Comparison of ENCODE assay signal across 12 cellular contexts in genomic region chr4:186700746-186701145, GRCh38. TPM values are rescaled to one million over a fixed set of nuclear protein-coding genes. Genes with fewer than 3 reads are reported as not detected.
DNase-seq lines count a peak whose midpoint lies in the region; ATAC-seq, FAIRE-seq and TF ChIP-seq lines count a peak whose summit lies in the region.
"Had no signal": no experiment of that assay in that cellular context is flagged by ENCODE, and none has a peak within 500 bp of the region (broad histone marks: within the 10 kb centered on the region; RNA-seq: fewer than 3 reads in every experiment).

No MANE protein-coding gene starts in this region.

- H3K27ac ChIP-seq in astrocyte (ENCODE audit: low read depth, low read length) (peak overlapping the region; percentile 81), heart right ventricle (peak overlapping the region; percentile 61 to 90 (median 82))

- peaks cover 100% of the 10 kb centered on the region for H3K79me2 ChIP-seq in astrocyte (ENCODE audit: insufficient read depth, low read length)

- no peaks in the 10 kb centered on the region for H3K27me3 Mint-ChIP-seq in astrocyte (ENCODE audit: low read depth, unreplicated experiment)
- H3K27me3 Mint-ChIP-seq: activated T-helper 17 cell treated with anti-CD3 and anti-CD28 coated beads, Interleukin-2, amount 50 U/mL, for 72 hours had no signal

- intact Hi-C loops in heart right ventricle (cut with DNase I): no loop called here

- H3K36me3 ChIP-seq in astrocyte (ENCODE audit: insufficient read depth, low read length) (peaks cover 14% of the 10 kb centered on the region), heart right ventricle (no peaks in the 10 kb centered on the region)

- WGBS in heart right ventricle, 2 donors: 44 to 49% methylated on average over 16 of the region's 16 CpGs

- peak; percentile 56 for DNase-seq in AG08396 (ENCODE audit: low spot score)
- DNase-seq in astrocyte (ENCODE audit: low read depth): peak; percentile 95
- DNase-seq in heart right ventricle: peak; percentile 61 to 67
- peak; percentile 29 for DNase-seq in pons (ENCODE audit: low spot score)
- no peak for DNase-seq in activated CD4-positive, alpha-beta T cell treated with anti-CD3 and anti-CD28 coated beads, Interleukin-2, amount 50 U/mL, for 4 hours
- DNase-seq in NCI-H1694 (lab: John Stamatoyannopoulos, UW): no peak
- DNase-seq in NCI-H774 (lab: John Stamatoyannopoulos, UW): no peak
- no peak for DNase-seq in GM12892 (ENCODE audit: insufficient read length)
- DNase-seq: NCI-H2227 treated with DMSO at 0.1 percent for 48 hours; stimulated activated naive CD4-positive, alpha-beta T cell treated with Interleukin-2 at 50 U/mL for 16 hours had no signal

- H3K4me1 ChIP-seq in astrocyte (ENCODE audit: insufficient read depth, low read length): peaks cover 19% of the 10 kb centered on the region
- peaks cover 4 to 79% (median 52%) of the 10 kb centered on the region in 9 donors for H3K4me1 ChIP-seq in heart right ventricle

- peak overlapping the region; percentile 55 for H3K4me3 Mint-ChIP-seq in astrocyte (ENCODE audit: unreplicated experiment)
- H3K4me3 Mint-ChIP-seq: activated T-helper 17 cell treated with anti-CD3 and anti-CD28 coated beads, Interleukin-2, amount 50 U/mL, for 72 hours had no signal

- H3K27ac Mint-ChIP-seq in astrocyte (ENCODE audit: unreplicated experiment): peak overlapping the region; percentile 78
- H3K27ac Mint-ChIP-seq: activated T-helper 17 cell treated with anti-CD3 and anti-CD28 coated beads, Interleukin-2, amount 50 U/mL, for 72 hours had no signal

- ATAC-seq in heart right ventricle: peak; percentile 55 to 94 (median 80)
- ATAC-seq: activated T-helper 17 cell treated with anti-CD3 and anti-CD28 coated beads, Interleukin-2, amount 50 U/mL, for 72 hours had no signal

- peaks cover 56% of the 10 kb centered on the region for H3K4me1 Mint-ChIP-seq in astrocyte (ENCODE audit: low read depth, unreplicated experiment)
- H3K4me1 Mint-ChIP-seq: activated T-helper 17 cell treated with anti-CD3 and anti-CD28 coated beads, Interleukin-2, amount 50 U/mL, for 72 hours had no signal

- H3K27me3 ChIP-seq in astrocyte (ENCODE audit: insufficient read depth, low read length): no peaks in the 10 kb centered on the region
- no peaks in the 10 kb centered on the region for H3K27me3 ChIP-seq in heart right ventricle

- H3K36me3 Mint-ChIP-seq in astrocyte (ENCODE audit: low read depth, unreplicated experiment): peaks cover 39% of the 10 kb centered on the region

- H4K20me1 ChIP-seq in astrocyte (ENCODE audit: insufficient read depth, low read length): peaks cover 97% of the 10 kb centered on the region

- H3K9me3 Mint-ChIP-seq in astrocyte (ENCODE audit: unreplicated experiment): no peaks in the 10 kb centered on the region

- H3K9ac ChIP-seq in astrocyte (ENCODE audit: low read length): peak overlapping the region; percentile 73

- H2AFZ ChIP-seq in astrocyte (ENCODE audit: low read depth, low read length): no peak overlapping the region

- H3K4me3 ChIP-seq in astrocyte (ENCODE audit: insufficient read depth, low read depth, low read length): no peak overlapping the region
- H3K4me3 ChIP-seq in heart right ventricle: peak overlapping the region in 4 of 10 donors; percentile 14 to 35 (median 23)

- peak overlapping the region; percentile 74 for H3K4me2 ChIP-seq in astrocyte (ENCODE audit: low read length)

- FAIRE-seq in astrocyte (lab: Jason Lieb, UNC) (no peak), GM12892 (lab: Jason Lieb, UNC) (no peak)
- FAIRE-seq: frontal cortex had no signal

- H3K9me3 ChIP-seq in astrocyte (ENCODE audit: insufficient read depth, low read depth, low read length) (no peaks in the 10 kb centered on the region), heart right ventricle (no peaks in the 10 kb centered on the region)

- no peak for TF ChIP-seq POLR2A in GM12892 (IDR thresholded peaks at IDR 0.05; ENCODE audit: low read depth, low read length)

- TF ChIP-seq CTCF in astrocyte (IDR thresholded peaks at IDR 0.05; ENCODE audit: insufficient read depth, low read depth, low read length): no peak
- TF ChIP-seq CTCF in heart right ventricle (IDR thresholded peaks at IDR 0.05): no peak

RNA-seq across cellular contexts. Expression of gene FAT1, which starts 22.9 kb away (rescaled TPM):
- total RNA-seq in astrocyte: 590 and 591 TPM in 2 replicates
- 100 to 1,000 TPM in 3 of 10 donors, 10 to 100 TPM in 7; 48.5 to 131 (median 82.8) TPM for total RNA-seq in heart right ventricle
- 10 to 100 TPM; 20.4 to 43.2 TPM for polyA plus RNA-seq in heart right ventricle
- 0.02 TPM for polyA plus RNA-seq in GM12892 (2012; ENCODE audit: missing spikeins)
- total RNA-seq: activated T-helper 17 cell treated with anti-CD3 and anti-CD28 coated beads, Interleukin-2, amount 50 U/mL, for 72 hours had no signal

Comparison
In these comparisons a context has a peak if more than half of its experiments do, and no peak if none do; other contexts are left out.
1. DNase-seq: peak in AG08396 (single experiment), astrocyte (single experiment), heart right ventricle (2 of 2) and pons (single experiment); none in activated CD4-positive, alpha-beta T cell treated with anti-CD3 and anti-CD28 coated beads, Interleukin-2, amount 50 U/mL, for 4 hours (0 of 2), NCI-H1694 (single experiment), NCI-H774 (single experiment) and GM12892 (single experiment).